In the genomic region with DNA sequence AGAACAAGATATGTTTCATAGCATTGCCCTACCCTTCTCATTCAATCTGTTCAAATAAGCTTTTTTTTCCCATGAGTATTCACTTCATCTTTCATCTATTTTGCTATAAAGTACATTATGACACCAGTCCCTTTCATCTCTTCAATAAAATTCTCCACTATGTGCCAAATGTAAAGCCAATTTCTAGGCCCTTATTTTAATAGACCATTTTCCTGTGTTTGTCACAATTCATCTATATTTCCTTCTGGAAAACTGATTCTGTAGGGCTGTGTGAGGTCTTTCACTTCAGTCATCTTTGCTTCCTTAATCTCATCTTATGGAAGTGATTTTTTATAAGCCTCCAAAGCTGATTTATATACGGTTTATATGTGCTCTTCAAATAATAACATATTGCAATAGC, we compare ENCODE assay signal across 30 cellular contexts.
DNase-seq lines count a peak whose midpoint lies in the region; FAIRE-seq and TF ChIP-seq lines count a peak whose summit lies in the region.
"Had no signal": no experiment of that assay in that cellular context is flagged by ENCODE, and none has a peak within 500 bp of the region (broad histone marks: within the 10 kb centered on the region; RNA-seq: fewer than 3 reads in every experiment).

No MANE protein-coding gene starts in this region.

- no peaks in the 10 kb centered on the region for H4K20me1 ChIP-seq in neural cell (ENCODE audit: insufficient read depth)
- H4K20me1 ChIP-seq: BLaER1; BLaER1 treated with 17β-estradiol and CSF1 and Interleukin-3, amounts not matched to agents 10 nM and 100 nM had no signal

- peak; percentile 58 for FAIRE-seq in D721Med (lab: Jason Lieb, UNC)
- FAIRE-seq: A549 had no signal

- H3K9me3 ChIP-seq in neural cell (ENCODE audit: low read length): no peaks in the 10 kb centered on the region
- H3K9me3 ChIP-seq: A549, BE2C, Caco-2 had no signal

- H3K9me2 ChIP-seq in neural cell (ENCODE audit: insufficient read depth, low read length): no peaks in the 10 kb centered on the region

- H3K79me2 ChIP-seq in neural cell (replicated peaks; ENCODE audit: insufficient read depth, low read length): no peaks in the 10 kb centered on the region

- H3F3A ChIP-seq in neural cell (ENCODE audit: insufficient read depth, low read length, poor library complexity, severe bottlenecking): no peaks in the 10 kb centered on the region

- peak; percentile 72 for TF ChIP-seq EP300 in neural cell (conservative IDR thresholded peaks at IDR 0.05; ENCODE audit: poor library complexity, severe bottlenecking)

- peak overlapping the region; percentile 10 for H3K27ac ChIP-seq in neural cell (ENCODE audit: low read length)
- H3K27ac ChIP-seq: 22Rv1; A549; BLaER1; BLaER1 treated with 17β-estradiol and CSF1 and Interleukin-3, amounts not matched to agents 10 nM and 100 nM; C4-2B had no signal

- no peak overlapping the region for H2AFZ ChIP-seq in neural cell (ENCODE audit: low read depth, low read length)

- no peak overlapping the region for H3K4me3 ChIP-seq in neural cell (ENCODE audit: low read length)
- H3K4me3 ChIP-seq: A549; BLaER1; BLaER1 treated with 17β-estradiol and CSF1 and Interleukin-3, amounts not matched to agents 10 nM and 100 nM had no signal

- TF ChIP-seq CTCF in D721Med (IDR thresholded peaks at IDR 0.05; ENCODE audit: insufficient read depth, missing control alignments) (no peak), neural cell (IDR thresholded peaks at IDR 0.05; ENCODE audit: poor library complexity, severe bottlenecking) (no peak)

- no peak overlapping the region for H3K9ac ChIP-seq in neural cell (ENCODE audit: low read length)
- H3K9ac ChIP-seq: BLaER1; BLaER1 treated with 17β-estradiol and CSF1 and Interleukin-3, amounts not matched to agents 10 nM and 100 nM had no signal

- no peak overlapping the region for H3K4me2 ChIP-seq in neural cell (ENCODE audit: low read length)
- H3K4me2 ChIP-seq: A549; BLaER1; BLaER1 treated with 17β-estradiol and CSF1 and Interleukin-3, amounts not matched to agents 10 nM and 100 nM had no signal

- H3K27me3 ChIP-seq in neural cell (ENCODE audit: insufficient read depth, low read depth, low read length): no peaks in the 10 kb centered on the region
- H3K27me3 ChIP-seq: BE2C; BLaER1; BLaER1 treated with 17β-estradiol and CSF1 and Interleukin-3, amounts not matched to agents 10 nM and 100 nM had no signal

- no peak for DNase-seq in D721Med (ENCODE audit: insufficient read length, low spot score)
- DNase-seq in NCI-H69 (lab: John Stamatoyannopoulos, UW): peak; percentile 28
- DNase-seq in COR-L47 (lab: John Stamatoyannopoulos, UW): no peak
- DNase-seq in NCI-H1105 (lab: John Stamatoyannopoulos, UW): no peak
- no peak for DNase-seq in globus pallidus (ENCODE audit: low spot score)
- DNase-seq: 8988T; ACHN; AML-193; BE2C; C1 segment of cervical spinal cord; Caco-2; Calu3; CD4-positive, alpha-beta memory T cell; CD4-positive, alpha-beta T cell; CD4-positive, CD25-positive, alpha-beta regulatory T cell; CD8-positive, alpha-beta memory T cell; CD8-positive, alpha-beta T cell; DMS 273 treated with DMSO at 0.1 percent for 48 hours; DMS153; DMS53; DMS79; DMS79 treated with DMSO at 0.1 percent for 48 hours; DND-41; EL had no signal

- no peak for TF ChIP-seq RAD21 in neural cell (conservative IDR thresholded peaks at IDR 0.05)

- H3K36me3 ChIP-seq in neural cell (ENCODE audit: insufficient read depth, low read length): no peaks in the 10 kb centered on the region
- H3K36me3 ChIP-seq: BE2C; BLaER1; BLaER1 treated with 17β-estradiol and CSF1 and Interleukin-3, amounts not matched to agents 10 nM and 100 nM had no signal

TF ChIP-seq in neural cell, 6 proteins besides CTCF, POLR2A, EP300 and RAD21:
- no peak for TF ChIP-seq TAF1 (IDR thresholded peaks at IDR 0.05; ENCODE audit: low read depth)
- TF ChIP-seq POLR2AphosphoS5 (IDR thresholded peaks at IDR 0.05): peak; percentile 45
- no peak for TF ChIP-seq EZH2 (IDR thresholded peaks at IDR 0.05; ENCODE audit: borderline replicate concordance, insufficient read depth, low read length, poor library complexity, severe bottlenecking)
- TF ChIP-seq REST (IDR thresholded peaks at IDR 0.05; ENCODE audit: borderline replicate concordance): peak; percentile 75
- no peak for TF ChIP-seq SMC3 (conservative IDR thresholded peaks at IDR 0.05; ENCODE audit: poor library complexity)
- TF ChIP-seq MXI1 (conservative IDR thresholded peaks at IDR 0.05; ENCODE audit: poor library complexity, severe bottlenecking): no peak
